28 cellular contexts compared by ENCODE assay signal in the genomic region with DNA sequence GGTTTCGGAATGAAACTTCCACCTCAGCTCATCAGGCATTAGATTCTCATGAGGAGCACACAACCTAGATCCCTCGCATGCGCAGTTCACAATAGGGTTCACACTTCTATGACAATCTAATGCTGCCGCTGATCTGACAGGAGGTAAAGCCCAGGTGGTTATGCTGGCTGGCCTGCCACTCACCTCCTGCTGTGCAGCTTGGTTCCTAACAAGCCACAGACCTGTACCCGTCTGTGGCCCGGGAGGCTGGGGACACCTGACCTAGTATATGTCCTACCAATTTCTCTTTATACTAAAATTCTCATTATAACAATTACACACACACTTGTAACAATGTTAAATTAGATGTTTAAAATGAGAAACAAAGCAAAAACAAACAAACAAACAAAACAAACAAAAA.
"Had no signal": no experiment of that assay in that cellular context is flagged by ENCODE, and none has a peak within 500 bp of the region (broad histone marks: within the 10 kb centered on the region; RNA-seq: fewer than 3 reads in every experiment).

No MANE protein-coding gene starts in this region.

- FAIRE-seq: frontal cortex, pancreas had no signal

- H3K27me3 Mint-ChIP-seq: activated CD4-positive, alpha-beta memory T cell treated with anti-CD3 and anti-CD28 coated beads, Interleukin-2, amount 10 ng/mL, durations not matched to agents 7 days and 5 days; activated CD4-positive, alpha-beta T cell treated with anti-CD3 and anti-CD28 coated beads, Interleukin-2, amount 10 ng/mL, durations not matched to agents 7 days and 5 days; activated naive CD4-positive, alpha-beta T cell treated with anti-CD3 and anti-CD28 coated beads, Interleukin-2, amount 10 ng/mL, durations not matched to agents 7 days and 5 days; activated naive CD8-positive, alpha-beta T cell treated with anti-CD3 and anti-CD28 coated beads, Interleukin-2, amount 10 ng/mL, durations not matched to agents 7 days and 5 days; activated T-cell treated with anti-CD3 and anti-CD28 coated beads, Interleukin-2, amount 50 U/mL, for 24 hours; brain; naive B cell; stimulated activated naive CD8-positive, alpha-beta T cell treated with anti-CD3 and anti-CD28 coated beads, Interleukin-15, Interleukin-2, amounts not matched to agents 100 ng/mL and 50 ng/mL, for 24 hours; type B pancreatic cell had no signal

- ATAC-seq: activated CD4-positive, CD25-positive, alpha-beta regulatory T cell treated with anti-CD3 and anti-CD28 coated beads, Interleukin-2, amount 50 U/mL, for 24 hours; left cardiac atrium; left ventricle myocardium superior; pancreas had no signal

- H3K4me3 ChIP-seq: ascending aorta, cardiac muscle cell, coronary artery, dorsolateral prefrontal cortex, pancreas, prostate gland, vagina had no signal

- H3K36me3 ChIP-seq: ascending aorta, cardiac muscle cell, pancreas, prostate gland, vagina, WERI-Rb-1 had no signal

- DNase-seq: activated CD4-positive, alpha-beta memory T cell treated with anti-CD3 and anti-CD28 coated beads, Interleukin-2, amount 10 ng/mL, durations not matched to agents 7 days and 5 days; activated CD4-positive, alpha-beta T cell treated with anti-CD3 and anti-CD28 coated beads, Interleukin-2, amount 10 ng/mL, durations not matched to agents 7 days and 5 days; activated CD8-positive, alpha-beta memory T cell treated with anti-CD3 and anti-CD28 coated beads, Interleukin-2, amount 50 U/mL, for 48 hours; activated gamma-delta T cell; activated naive CD4-positive, alpha-beta T cell treated with anti-CD3 and anti-CD28 coated beads, Interleukin-2, amount 10 ng/mL, durations not matched to agents 7 days and 5 days; activated naive CD8-positive, alpha-beta T cell treated with anti-CD3 and anti-CD28 coated beads, Interleukin-2, amount 10 ng/mL, durations not matched to agents 7 days and 5 days; activated T-cell treated with anti-CD3 and anti-CD28 coated beads, Interleukin-2, amount 50 U/mL, for 24 hours; dorsolateral prefrontal cortex; effector memory CD4-positive, alpha-beta T cell; glutamatergic neuron; islet precursor cell; left cardiac atrium; left ventricle myocardium superior; naive B cell; pancreas; substantia nigra; T1000; WERI-Rb-1 had no signal

- H3K27me3 ChIP-seq: ascending aorta, cardiac muscle cell, dorsolateral prefrontal cortex, pancreas, vagina had no signal

- H3K4me1 ChIP-seq: pancreas, prostate gland, vagina had no signal

- H3K9me3 ChIP-seq: ascending aorta, pancreas, prostate gland, vagina had no signal

- H3K27ac Mint-ChIP-seq: activated CD4-positive, alpha-beta memory T cell treated with anti-CD3 and anti-CD28 coated beads, Interleukin-2, amount 10 ng/mL, durations not matched to agents 7 days and 5 days; activated CD4-positive, alpha-beta T cell treated with anti-CD3 and anti-CD28 coated beads, Interleukin-2, amount 10 ng/mL, durations not matched to agents 7 days and 5 days; activated naive CD4-positive, alpha-beta T cell treated with anti-CD3 and anti-CD28 coated beads, Interleukin-2, amount 10 ng/mL, durations not matched to agents 7 days and 5 days; activated naive CD8-positive, alpha-beta T cell treated with anti-CD3 and anti-CD28 coated beads, Interleukin-2, amount 10 ng/mL, durations not matched to agents 7 days and 5 days; activated T-cell treated with anti-CD3 and anti-CD28 coated beads, Interleukin-2, amount 50 U/mL, for 24 hours; brain; stimulated activated naive CD8-positive, alpha-beta T cell treated with anti-CD3 and anti-CD28 coated beads, Interleukin-15, Interleukin-2, amounts not matched to agents 100 ng/mL and 50 ng/mL, for 24 hours; type B pancreatic cell had no signal

- H3K27ac ChIP-seq: ascending aorta, cardiac muscle cell, coronary artery, dorsolateral prefrontal cortex, pancreas, prostate gland, vagina, WERI-Rb-1 had no signal

- H3K36me3 Mint-ChIP-seq: activated naive CD4-positive, alpha-beta T cell treated with anti-CD3 and anti-CD28 coated beads, Interleukin-2, amount 10 ng/mL, durations not matched to agents 7 days and 5 days; activated naive CD8-positive, alpha-beta T cell treated with anti-CD3 and anti-CD28 coated beads, Interleukin-2, amount 10 ng/mL, durations not matched to agents 7 days and 5 days; brain; naive B cell; type B pancreatic cell had no signal

- H3K4me3 Mint-ChIP-seq: activated CD4-positive, alpha-beta memory T cell treated with anti-CD3 and anti-CD28 coated beads, Interleukin-2, amount 10 ng/mL, durations not matched to agents 7 days and 5 days; activated CD4-positive, alpha-beta T cell treated with anti-CD3 and anti-CD28 coated beads, Interleukin-2, amount 10 ng/mL, durations not matched to agents 7 days and 5 days; activated naive CD4-positive, alpha-beta T cell treated with anti-CD3 and anti-CD28 coated beads, Interleukin-2, amount 10 ng/mL, durations not matched to agents 7 days and 5 days; activated naive CD8-positive, alpha-beta T cell treated with anti-CD3 and anti-CD28 coated beads, Interleukin-2, amount 10 ng/mL, durations not matched to agents 7 days and 5 days; activated T-cell treated with anti-CD3 and anti-CD28 coated beads, Interleukin-2, amount 50 U/mL, for 24 hours; brain; naive B cell; stimulated activated naive CD8-positive, alpha-beta T cell treated with anti-CD3 and anti-CD28 coated beads, Interleukin-15, Interleukin-2, amounts not matched to agents 100 ng/mL and 50 ng/mL, for 24 hours; type B pancreatic cell had no signal

- H3K9me3 Mint-ChIP-seq: activated CD4-positive, alpha-beta memory T cell treated with anti-CD3 and anti-CD28 coated beads, Interleukin-2, amount 10 ng/mL, durations not matched to agents 7 days and 5 days; activated CD4-positive, alpha-beta T cell treated with anti-CD3 and anti-CD28 coated beads, Interleukin-2, amount 10 ng/mL, durations not matched to agents 7 days and 5 days; activated naive CD4-positive, alpha-beta T cell treated with anti-CD3 and anti-CD28 coated beads, Interleukin-2, amount 10 ng/mL, durations not matched to agents 7 days and 5 days; activated naive CD8-positive, alpha-beta T cell treated with anti-CD3 and anti-CD28 coated beads, Interleukin-2, amount 10 ng/mL, durations not matched to agents 7 days and 5 days; activated T-cell treated with anti-CD3 and anti-CD28 coated beads, Interleukin-2, amount 50 U/mL, for 24 hours; brain; naive B cell; stimulated activated naive CD8-positive, alpha-beta T cell treated with anti-CD3 and anti-CD28 coated beads, Interleukin-15, Interleukin-2, amounts not matched to agents 100 ng/mL and 50 ng/mL, for 24 hours; type B pancreatic cell had no signal
